Comparison of ENCODE assay signal across 8 cellular contexts in genomic region chr22:17772963-17773605, GRCh38. TPM values are rescaled to one million over a fixed set of nuclear protein-coding genes. Genes with fewer than 3 reads are reported as not detected.
DNase-seq lines count a peak whose midpoint lies in the region; TF ChIP-seq lines count a peak whose summit lies in the region.

No MANE protein-coding gene starts in this region.

- TF ChIP-seq CTCF in Calu3 (IDR thresholded peaks at IDR 0.05; ENCODE audit: unreplicated experiment) (no peak), NB4 (IDR thresholded peaks at IDR 0.05; ENCODE audit: low read depth, low read length) (no peak), GM13976 (IDR thresholded peaks at IDR 0.05; ENCODE audit: borderline replicate concordance, control extremely low read depth, extremely low read depth, insufficient read depth, missing control alignments) (no peak)

- no peak for TF ChIP-seq POLR2A in NB4 (IDR thresholded peaks at IDR 0.05; ENCODE audit: extremely low read depth, insufficient read length)

- in situ Hi-C loops in GM13976 (cut with MboI; ENCODE audit: low sequenced_read_pairs, unreplicated experiment): no loop called here

- H3K4me1 Mint-ChIP-seq in Calu3 (ENCODE audit: low read depth, unreplicated experiment): peaks cover 31% of the 10 kb centered on the region
- H3K4me1 Mint-ChIP-seq in dendritic cell treated with granulocyte-macrophage colony-stimulating factor and Interleukin-4, amounts not matched to agents 40 ng/mL and 50 ng/mL, for 4 days (ENCODE audit: low read depth): peaks cover 78% of the 10 kb centered on the region

- H3K27me3 Mint-ChIP-seq in Calu3 (ENCODE audit: unreplicated experiment): no peaks in the 10 kb centered on the region
- no peaks in the 10 kb centered on the region for H3K27me3 Mint-ChIP-seq in dendritic cell treated with granulocyte-macrophage colony-stimulating factor and Interleukin-4, amounts not matched to agents 40 ng/mL and 50 ng/mL, for 4 days

- H3K9me3 Mint-ChIP-seq in Calu3 (ENCODE audit: low read depth, unreplicated experiment): no peaks in the 10 kb centered on the region
- no peaks in the 10 kb centered on the region for H3K9me3 Mint-ChIP-seq in dendritic cell treated with granulocyte-macrophage colony-stimulating factor and Interleukin-4, amounts not matched to agents 40 ng/mL and 50 ng/mL, for 4 days

- CTCF ChIA-PET in Calu3 (lab: Charles Lee): interaction anchor here (0.5 to 3.5 kb wide), 7 partner anchors 9 to 220 kb away, joined by 3 to 23 read pairs (median 4); no protein-coding TSS in a partner anchor

- intact Hi-C loops in Calu3 (cut with micrococcal nuclease; ENCODE audit: unreplicated experiment): no loop called here
- intact Hi-C loops in dendritic cell treated with granulocyte-macrophage colony-stimulating factor and Interleukin-4, amounts not matched to agents 40 ng/mL and 50 ng/mL, for 4 days (cut with micrococcal nuclease): no loop called here

- no TSS peak for BruUV-seq in Calu3 (replicated peaks; lab: Mats Ljungman, UMichigan)

- peak overlapping the region; percentile 68 for H3K27ac Mint-ChIP-seq in Calu3 (ENCODE audit: unreplicated experiment)
- H3K27ac Mint-ChIP-seq in dendritic cell treated with granulocyte-macrophage colony-stimulating factor and Interleukin-4, amounts not matched to agents 40 ng/mL and 50 ng/mL, for 4 days: peak overlapping the region; percentile 100

- H3K4me3 Mint-ChIP-seq in Calu3 (ENCODE audit: low read depth, unreplicated experiment): peak overlapping the region; percentile 91
- H3K4me3 Mint-ChIP-seq in dendritic cell treated with granulocyte-macrophage colony-stimulating factor and Interleukin-4, amounts not matched to agents 40 ng/mL and 50 ng/mL, for 4 days: peak overlapping the region; percentile 96

- peak overlapping the region; percentile 76 for H3K4me3 ChIP-seq in NB4 (ENCODE audit: low read depth, low read length)

- DNase-seq in Calu3: peak; percentile 63
- peak; percentile 51 for DNase-seq in NB4 (ENCODE audit: low read depth)
- peak; percentile 43 for DNase-seq in myocyte (ENCODE audit: low read depth)
- DNase-seq in NCI-H774 (lab: John Stamatoyannopoulos, UW): no peak
- DNase-seq in NCI-H345 treated with DMSO at 0.1 percent for 48 hours (lab: John Stamatoyannopoulos, UW; ENCODE audit: unreplicated experiment): no peak
- DNase-seq in GM13976 (ENCODE audit: low spot score): no peak
- no peak for DNase-seq in middle frontal gyrus (ENCODE audit: extremely low spot score, low spot score)

- peaks cover 45% of the 10 kb centered on the region for H3K36me3 Mint-ChIP-seq in Calu3 (ENCODE audit: insufficient read depth, unreplicated experiment)
- peaks cover 59% of the 10 kb centered on the region for H3K36me3 Mint-ChIP-seq in dendritic cell treated with granulocyte-macrophage colony-stimulating factor and Interleukin-4, amounts not matched to agents 40 ng/mL and 50 ng/mL, for 4 days (ENCODE audit: low read depth)

RNA-seq across cellular contexts. Expression of gene BID, which starts 1.2 kb away (rescaled TPM):
- total RNA-seq in Calu3 (2022) (99.3 and 103 TPM in 2 replicates), myocyte (44.6 and 62.7 TPM in 2 replicates)
- 33.1 TPM for polyA plus RNA-seq in myocyte (2012)

Comparison
In these comparisons a context has a peak if more than half of its experiments do, and no peak if none do; other contexts are left out.
1. DNase-seq: peak in Calu3 (single experiment), NB4 (single experiment) and myocyte (single experiment); none in NCI-H774 (single experiment), NCI-H345 treated with DMSO at 0.1 percent for 48 hours (single experiment), GM13976 (single experiment) and middle frontal gyrus (single experiment).